18 cellular contexts compared by ENCODE assay signal in genomic region chr3:4714045-4714444, GRCh38.
DNase-seq lines count a peak whose midpoint lies in the region; ATAC-seq and TF ChIP-seq lines count a peak whose summit lies in the region.
"Had no signal": no experiment of that assay in that cellular context is flagged by ENCODE, and none has a peak within 500 bp of the region (broad histone marks: within the 10 kb centered on the region; RNA-seq: fewer than 3 reads in every experiment).

No MANE protein-coding gene starts in this region.

- H3K36me3 Mint-ChIP-seq in activated T-helper 17 cell treated with anti-CD3 and anti-CD28 coated beads, Interleukin-2, amount 50 U/mL, for 72 hours (ENCODE audit: low read depth), result peaks cover 76% of the 10 kb centered on the region

- no peak overlapping the region for H3K4me2 ChIP-seq in PC-3 (ENCODE audit: low read length)
- no peak overlapping the region for H3K4me2 ChIP-seq in hepatocyte
- no peak overlapping the region for H3K4me2 ChIP-seq in smooth muscle cell

- H3K9ac ChIP-seq in PC-3 (ENCODE audit: low read length) (no peak overlapping the region), smooth muscle cell (ENCODE audit: low read depth) (no peak overlapping the region)

- H3K27me3 Mint-ChIP-seq in activated T-helper 17 cell treated with anti-CD3 and anti-CD28 coated beads, Interleukin-2, amount 50 U/mL, for 72 hours, result no peaks in the 10 kb centered on the region

- H3K4me3 Mint-ChIP-seq in activated T-helper 17 cell treated with anti-CD3 and anti-CD28 coated beads, Interleukin-2, amount 50 U/mL, for 72 hours, result no peak overlapping the region
- H3K4me3 Mint-ChIP-seq: CD14-positive monocyte; CD8-positive, alpha-beta T cell; HFFc6 had no signal

- intact Hi-C loops in PC-3 (cut with micrococcal nuclease), result no loop called here

- TF ChIP-seq CTCF in PC-3 (conservative IDR thresholded peaks at IDR 0.05; ENCODE audit: low read depth, low read length) (no peak), hepatocyte (IDR thresholded peaks at IDR 0.05; ENCODE audit: poor library complexity) (no peak), smooth muscle cell (IDR thresholded peaks at IDR 0.05; ENCODE audit: borderline replicate concordance, insufficient read depth, poor library complexity, severe bottlenecking) (no peak)

- no peaks in the 10 kb centered on the region for H3F3A ChIP-seq in PC-3 (ENCODE audit: low read length, unreplicated experiment)
- H3F3A ChIP-seq in smooth muscle cell (ENCODE audit: low read depth), result peaks cover 11% of the 10 kb centered on the region

- peaks cover 5% of the 10 kb centered on the region for H3K4me1 Mint-ChIP-seq in activated T-helper 17 cell treated with anti-CD3 and anti-CD28 coated beads, Interleukin-2, amount 50 U/mL, for 72 hours

- ATAC-seq in PC-3, result no peak
- ATAC-seq in activated T-helper 17 cell treated with anti-CD3 and anti-CD28 coated beads, Interleukin-2, amount 50 U/mL, for 72 hours (replicated peaks), result no peak
- ATAC-seq in HG02885 (IDR thresholded peaks at IDR 0.05; ENCODE audit: poor library complexity, unreplicated experiment), result no peak
- no peak for ATAC-seq in GM18505 (IDR thresholded peaks at IDR 0.05; ENCODE audit: unreplicated experiment)
- no peak for ATAC-seq in GM19397 (IDR thresholded peaks at IDR 0.05; ENCODE audit: unreplicated experiment)
- ATAC-seq: CD8-positive, alpha-beta T cell had no signal

- H3K27ac ChIP-seq in PC-3 (ENCODE audit: low read length) (no peak overlapping the region), hepatocyte (peak overlapping the region; percentile 91), smooth muscle cell (ENCODE audit: low read depth) (peak overlapping the region; percentile 7)
- H3K27ac ChIP-seq: HL-60 had no signal

- BruUV-seq in PC-3 (replicated peaks; lab: Mats Ljungman, UMichigan), result no TSS peak

- no peaks in the 10 kb centered on the region for H3K9me3 Mint-ChIP-seq in activated T-helper 17 cell treated with anti-CD3 and anti-CD28 coated beads, Interleukin-2, amount 50 U/mL, for 72 hours
- H3K9me3 Mint-ChIP-seq: CD8-positive, alpha-beta T cell; HFFc6 had no signal

- H3K27ac Mint-ChIP-seq in activated T-helper 17 cell treated with anti-CD3 and anti-CD28 coated beads, Interleukin-2, amount 50 U/mL, for 72 hours, result peak overlapping the region; percentile 65
- H3K27ac Mint-ChIP-seq: CD8-positive, alpha-beta T cell; HFFc6 had no signal

- POLR2A ChIA-PET in PC-3 (lab: Charles Lee; ENCODE audit: unreplicated experiment), result no interaction called here

- H3K27me3 ChIP-seq in PC-3 (ENCODE audit: low read length), result no peaks in the 10 kb centered on the region
- no peaks in the 10 kb centered on the region for H3K27me3 ChIP-seq in hepatocyte
- no peaks in the 10 kb centered on the region for H3K27me3 ChIP-seq in smooth muscle cell (ENCODE audit: low read depth)
- H3K27me3 ChIP-seq: BE2C had no signal

- H4K20me1 ChIP-seq in PC-3 (ENCODE audit: low read length) (no peaks in the 10 kb centered on the region), hepatocyte (ENCODE audit: insufficient read depth, poor library complexity, severe bottlenecking) (no peaks in the 10 kb centered on the region), smooth muscle cell (ENCODE audit: low read depth) (no peaks in the 10 kb centered on the region)

- WGBS in hepatocyte (ENCODE audit: low lambda C conversion rate, missing lambda C conversion rate), result 60% methylated on average over 7 of the region's 7 CpGs
- 88% methylated on average over 7 of the region's 7 CpGs for WGBS in smooth muscle cell (ENCODE audit: low lambda C conversion rate)

- H3K79me2 ChIP-seq in PC-3 (ENCODE audit: low read length), result no peaks in the 10 kb centered on the region
- no peaks in the 10 kb centered on the region for H3K79me2 ChIP-seq in hepatocyte
- H3K79me2 ChIP-seq in smooth muscle cell (ENCODE audit: low read depth), result no peaks in the 10 kb centered on the region

- H3K4me3 ChIP-seq in PC-3 (ENCODE audit: low read length) (no peak overlapping the region), hepatocyte (no peak overlapping the region), smooth muscle cell (no peak overlapping the region)
- H3K4me3 ChIP-seq: HAP-1 had no signal

- no peak overlapping the region for H2AFZ ChIP-seq in PC-3 (ENCODE audit: low read length)
- H2AFZ ChIP-seq in hepatocyte, result no peak overlapping the region
- no peak overlapping the region for H2AFZ ChIP-seq in smooth muscle cell (ENCODE audit: low read depth)

- peak; percentile 8 for DNase-seq in PC-3
- DNase-seq in hepatocyte (ENCODE audit: low spot score), result peak; percentile 70
- no peak for DNase-seq in smooth muscle cell (lab: John Stamatoyannopoulos, UW; ENCODE audit: unreplicated experiment)
- no peak for DNase-seq in SHP77 treated with DMSO at 0.1 percent for 48 hours (lab: John Stamatoyannopoulos, UW)
- DNase-seq: BE2C; CD8-positive, alpha-beta T cell; COR-L47; DMS153; DMS79 treated with DMSO at 0.1 percent for 48 hours; EL; HFFc6 had no signal

- H3K36me3 ChIP-seq in PC-3 (ENCODE audit: low read depth, low read length) (no peaks in the 10 kb centered on the region), hepatocyte (replicated peaks; ENCODE audit: insufficient read depth, low read depth) (no peaks in the 10 kb centered on the region), smooth muscle cell (ENCODE audit: low read depth) (no peaks in the 10 kb centered on the region)
- H3K36me3 ChIP-seq: HAP-1 had no signal

- H3K9me2 ChIP-seq in PC-3 (replicated peaks; ENCODE audit: low read length) (no peaks in the 10 kb centered on the region), hepatocyte (replicated peaks; ENCODE audit: insufficient read depth) (no peaks in the 10 kb centered on the region)

- H3K9me3 ChIP-seq in PC-3 (ENCODE audit: low read length), result no peaks in the 10 kb centered on the region
- no peaks in the 10 kb centered on the region for H3K9me3 ChIP-seq in hepatocyte (ENCODE audit: low read depth)
- H3K9me3 ChIP-seq in smooth muscle cell (replicated peaks; ENCODE audit: low read depth), result no peaks in the 10 kb centered on the region
- H3K9me3 ChIP-seq: BE2C, HAP-1 had no signal

- CTCF ChIA-PET in PC-3 (lab: Charles Lee), result no interaction called here

- H3K4me1 ChIP-seq in PC-3 (ENCODE audit: insufficient read depth, low read length) (peaks cover 28% of the 10 kb centered on the region), hepatocyte (ENCODE audit: insufficient read depth) (peaks cover 24% of the 10 kb centered on the region), smooth muscle cell (ENCODE audit: low read depth) (peaks cover 9% of the 10 kb centered on the region)
- H3K4me1 ChIP-seq: BE2C, HAP-1 had no signal

- TF ChIP-seq POLR2A in GM18505 (IDR thresholded peaks at IDR 0.05; ENCODE audit: borderline replicate concordance, extremely low read depth, insufficient read depth, insufficient read length), result no peak

Comparison
In these comparisons a context has a peak if more than half of its experiments do, and no peak if none do; other contexts are left out.
1. DNase-seq: peak in PC-3 (single experiment) and hepatocyte (single experiment); none in smooth muscle cell (single experiment) and SHP77 treated with DMSO at 0.1 percent for 48 hours (single experiment).